In the genomic region with DNA sequence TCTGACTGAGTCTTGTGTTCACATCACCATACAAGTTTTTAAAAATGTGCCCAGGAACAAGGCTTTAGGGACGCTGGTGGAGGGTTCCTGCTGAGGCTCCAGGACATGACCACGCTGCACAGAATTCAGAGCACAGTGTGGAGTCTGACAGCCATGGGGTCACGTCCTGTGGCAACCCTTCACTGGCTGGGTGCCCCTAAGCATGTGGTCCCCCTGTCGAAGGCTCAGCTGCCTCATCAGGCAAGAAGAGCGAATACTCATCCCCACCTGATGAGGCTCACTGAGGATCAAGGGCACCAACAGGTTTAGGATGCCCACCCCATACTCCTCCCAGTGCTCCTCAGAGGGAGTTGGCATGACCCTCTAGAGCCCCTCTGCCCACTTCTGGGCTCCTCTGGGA, we compare ENCODE assay signal across 1 cellular context.
A peak's percentile ranks its signal among the peaks of the same experiment; 100 is the strongest.
TF ChIP-seq lines count a peak whose summit lies in the region.

No MANE protein-coding gene starts in this region.

TF ChIP-seq in HEK293, 187 proteins besides CTCF, POLR2A, EP300 and RAD21:
- TF ChIP-seq ZFP41 (tag by site-specific recombination; IDR thresholded peaks at IDR 0.05; ENCODE audit: borderline replicate concordance) (no peak), ZNF23 (tag by site-specific recombination; IDR thresholded peaks at IDR 0.05; ENCODE audit: borderline replicate concordance) (no peak), ZNF521 (tag by site-specific recombination; IDR thresholded peaks at IDR 0.05) (no peak), ZNF155 (tag by site-specific recombination; IDR thresholded peaks at IDR 0.05) (no peak), WT1 (tag by site-specific recombination; IDR thresholded peaks at IDR 0.05) (no peak), ZBTB1 (tag by site-specific recombination; IDR thresholded peaks at IDR 0.05) (no peak), ZNF10 (tag by site-specific recombination; IDR thresholded peaks at IDR 0.05) (peak; percentile 76; the same call in 1 of the 2 replicates)
- TF ChIP-seq, protein P1, sequence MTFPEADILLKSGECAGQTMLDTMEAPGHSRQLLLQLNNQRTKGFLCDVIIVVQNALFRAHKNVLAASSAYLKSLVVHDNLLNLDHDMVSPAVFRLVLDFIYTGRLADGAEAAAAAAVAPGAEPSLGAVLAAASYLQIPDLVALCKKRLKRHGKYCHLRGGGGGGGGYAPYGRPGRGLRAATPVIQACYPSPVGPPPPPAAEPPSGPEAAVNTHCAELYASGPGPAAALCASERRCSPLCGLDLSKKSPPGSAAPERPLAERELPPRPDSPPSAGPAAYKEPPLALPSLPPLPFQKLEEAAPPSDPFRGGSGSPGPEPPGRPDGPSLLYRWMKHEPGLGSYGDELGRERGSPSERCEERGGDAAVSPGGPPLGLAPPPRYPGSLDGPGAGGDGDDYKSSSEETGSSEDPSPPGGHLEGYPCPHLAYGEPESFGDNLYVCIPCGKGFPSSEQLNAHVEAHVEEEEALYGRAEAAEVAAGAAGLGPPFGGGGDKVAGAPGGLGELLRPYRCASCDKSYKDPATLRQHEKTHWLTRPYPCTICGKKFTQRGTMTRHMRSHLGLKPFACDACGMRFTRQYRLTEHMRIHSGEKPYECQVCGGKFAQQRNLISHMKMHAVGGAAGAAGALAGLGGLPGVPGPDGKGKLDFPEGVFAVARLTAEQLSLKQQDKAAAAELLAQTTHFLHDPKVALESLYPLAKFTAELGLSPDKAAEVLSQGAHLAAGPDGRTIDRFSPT (tag by site-specific recombination; IDR thresholded peaks at IDR 0.05) = 0 out of 2 replicates have a peak, but pooled peaks have one; percentile 15
- TF ChIP-seq, protein P2, sequence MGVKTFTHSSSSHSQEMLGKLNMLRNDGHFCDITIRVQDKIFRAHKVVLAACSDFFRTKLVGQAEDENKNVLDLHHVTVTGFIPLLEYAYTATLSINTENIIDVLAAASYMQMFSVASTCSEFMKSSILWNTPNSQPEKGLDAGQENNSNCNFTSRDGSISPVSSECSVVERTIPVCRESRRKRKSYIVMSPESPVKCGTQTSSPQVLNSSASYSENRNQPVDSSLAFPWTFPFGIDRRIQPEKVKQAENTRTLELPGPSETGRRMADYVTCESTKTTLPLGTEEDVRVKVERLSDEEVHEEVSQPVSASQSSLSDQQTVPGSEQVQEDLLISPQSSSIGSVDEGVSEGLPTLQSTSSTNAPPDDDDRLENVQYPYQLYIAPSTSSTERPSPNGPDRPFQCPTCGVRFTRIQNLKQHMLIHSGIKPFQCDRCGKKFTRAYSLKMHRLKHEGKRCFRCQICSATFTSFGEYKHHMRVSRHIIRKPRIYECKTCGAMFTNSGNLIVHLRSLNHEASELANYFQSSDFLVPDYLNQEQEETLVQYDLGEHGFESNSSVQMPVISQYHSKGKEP (tag by site-specific recombination; IDR thresholded peaks at IDR 0.05) = no peak
